In genomic region chr2:172606285-172606684, GRCh38 we compare ENCODE assay signal across 18 cellular contexts.
"Had no signal": no experiment of that assay in that cellular context is flagged by ENCODE, and none has a peak within 500 bp of the region (broad histone marks: within the 10 kb centered on the region; RNA-seq: fewer than 3 reads in every experiment).

No MANE protein-coding gene starts in this region.

- H3K36me3 ChIP-seq: ascending aorta, uterus had no signal

- H3K9me3 ChIP-seq: ascending aorta, neutrophil, tibial artery, uterus had no signal

- H3K4me1 ChIP-seq: ascending aorta, uterus had no signal

- H3K27me3 ChIP-seq: ascending aorta, neutrophil, tibial artery, uterus had no signal

- H3K27ac ChIP-seq: ascending aorta, neutrophil, skin epidermis, tibial artery, uterus had no signal

- ATAC-seq: naive thymus-derived CD8-positive, alpha-beta T cell had no signal

- DNase-seq: activated naive CD4-positive, alpha-beta T cell; activated naive CD8-positive, alpha-beta T cell treated with anti-CD3 and anti-CD28 coated beads, Interleukin-2, amount 10 ng/mL, durations not matched to agents 7 days and 5 days; endodermal cell; erythroblast; foreskin melanocyte; kidney glomerular epithelial cell; mesenchymal stem cell; naive thymus-derived CD8-positive, alpha-beta T cell; posterior cingulate gyrus; retina; stimulated activated CD4-positive, alpha-beta T cell treated with anti-CD3 and anti-CD28 coated beads, Interleukin-15, amount 100 ng/mL, for 24 hours; stimulated activated CD4-positive, alpha-beta T cell treated with anti-CD3 and anti-CD28 coated beads, Interleukin-4, amount 100 ng/mL, for 1 hour; stimulated activated naive CD4-positive, alpha-beta T cell; tibial artery; uterus had no signal

- H3K4me3 ChIP-seq: ascending aorta, skin epidermis, tibial artery, uterus had no signal
